10 cellular contexts compared by ENCODE assay signal in the genomic region with DNA sequence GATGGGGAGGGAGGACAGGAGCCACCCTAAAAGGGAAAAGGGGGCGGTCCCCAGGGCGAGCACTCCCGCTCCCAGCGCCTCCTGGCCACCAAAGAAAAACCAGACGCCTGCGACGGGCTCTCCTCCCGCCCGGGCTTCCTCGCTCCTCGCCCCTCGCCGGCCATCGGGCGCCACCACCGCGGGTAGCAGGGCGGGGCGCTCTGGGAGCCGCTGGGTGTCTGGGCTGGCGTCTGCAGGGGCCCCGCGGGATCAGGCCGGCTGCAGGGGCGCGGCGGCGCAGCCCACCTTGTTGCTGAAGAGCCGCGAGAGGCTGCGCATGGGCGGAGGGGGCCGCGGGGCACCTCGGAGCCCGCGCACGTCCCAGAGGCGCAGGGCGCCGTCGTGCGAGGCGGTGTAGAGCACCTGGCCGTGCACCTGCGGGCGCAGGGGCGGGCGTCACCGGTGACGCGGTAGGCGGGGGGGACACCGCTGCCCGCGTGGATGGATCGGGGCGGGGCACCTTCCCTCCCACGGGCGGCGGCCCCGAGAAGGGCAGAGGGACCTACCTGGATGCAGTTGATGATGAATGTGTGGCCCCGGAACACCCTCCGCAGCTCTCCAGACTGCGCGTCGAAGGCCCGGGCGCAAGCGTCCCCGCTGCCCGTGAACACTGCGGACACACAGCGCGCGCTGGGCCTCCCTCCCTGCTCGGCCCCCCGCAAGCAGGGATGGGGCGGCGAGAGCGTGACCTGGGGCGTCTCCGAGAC. TPM values are rescaled to one million over a fixed set of nuclear protein-coding genes. Genes with fewer than 3 reads are reported as not detected.
A peak's percentile ranks its signal among the peaks of the same experiment; 100 is the strongest.
DNase-seq lines count a peak whose midpoint lies in the region; ATAC-seq lines count a peak whose summit lies in the region.
"Had no signal": no experiment of that assay in that cellular context is flagged by ENCODE, and none has a peak within 500 bp of the region (broad histone marks: within the 10 kb centered on the region; RNA-seq: fewer than 3 reads in every experiment).

No MANE protein-coding gene starts in this region.

- H3K36me3 ChIP-seq in iPS DF 6.9 (ENCODE audit: control insufficient read depth, insufficient read depth, low read length): 0 out of 2 replicates have a peak, but pooled peaks cover 7% of the 10 kb centered on the region

- no peak overlapping the region for H3K4me3 Mint-ChIP-seq in T-helper 2 cell treated with Interferon-gamma antibody and Interleukin-4, amounts not matched to agents 5 μg/mL and 100 μg/mL, for 36 hours

- H3K36me3 Mint-ChIP-seq in T-helper 2 cell treated with Interferon-gamma antibody and Interleukin-4, amounts not matched to agents 5 μg/mL and 100 μg/mL, for 36 hours (ENCODE audit: low read depth): peaks cover 11% of the 10 kb centered on the region

- H3K4me1 Mint-ChIP-seq in T-helper 2 cell treated with Interferon-gamma antibody and Interleukin-4, amounts not matched to agents 5 μg/mL and 100 μg/mL, for 36 hours (ENCODE audit: low read depth): peaks cover 4% of the 10 kb centered on the region

- peaks cover 2% of the 10 kb centered on the region; the same call in 1 of the 2 replicates for H3K4me1 ChIP-seq in iPS DF 6.9 (ENCODE audit: control insufficient read depth, insufficient read depth, low read length)

- no peak overlapping the region for H3K27ac Mint-ChIP-seq in T-helper 2 cell treated with Interferon-gamma antibody and Interleukin-4, amounts not matched to agents 5 μg/mL and 100 μg/mL, for 36 hours
- H3K27ac Mint-ChIP-seq: T-helper 1 cell treated with Interleukin-12 subunit alpha and Interleukin-12 subunit beta and Interleukin-4 antibody, amounts not matched to agents 30 μg/mL and 1 μg/mL, for 36 hours had no signal

- DNase-seq in T-helper 2 cell: peak; percentile 15 to 71 (median 48)
- no peak for DNase-seq in T-helper 2 cell treated with Interferon-gamma antibody and Interleukin-4, amounts not matched to agents 5 μg/mL and 100 μg/mL, for 36 hours (ENCODE audit: low spot score)
- DNase-seq in activated T-cell treated with anti-CD3 and anti-CD28 coated beads for 1 hour (ENCODE audit: low read depth): peak; percentile 23
- no peak for DNase-seq in iPS DF 6.9 (ENCODE audit: low read depth, low spot score)
- peak; percentile 2 to 47 for DNase-seq in stimulated activated CD8-positive, alpha-beta memory T cell treated with anti-CD3 and anti-CD28 coated beads, Interleukin-7, amount 100 ng/mL, for 4 hours (ENCODE audit: low read depth in 2 of 2)
- no peak for DNase-seq in ureter (ENCODE audit: low spot score)
- no peak for DNase-seq in MV-4-11 (lab: John Stamatoyannopoulos, UW)
- DNase-seq: DND-41 had no signal

- H3K4me3 ChIP-seq in iPS DF 6.9 (ENCODE audit: low read length): peak overlapping the region; percentile 35; the same call in 1 of the 2 replicates

- H3K27me3 ChIP-seq in iPS DF 6.9 (ENCODE audit: control insufficient read depth, insufficient read depth, low read length): peaks cover 5% of the 10 kb centered on the region; the same call in 1 of the 2 replicates

- H3K27ac ChIP-seq in iPS DF 6.9 (ENCODE audit: low read length): no peak overlapping the region

- peaks cover 31% of the 10 kb centered on the region for H3K27me3 Mint-ChIP-seq in T-helper 2 cell treated with Interferon-gamma antibody and Interleukin-4, amounts not matched to agents 5 μg/mL and 100 μg/mL, for 36 hours (ENCODE audit: low read depth)

- WGBS in iPS DF 6.9 (ENCODE audit: insufficient coverage, insufficient read length): no CpG with 5 or more reads among the region's 83 CpGs

- H3K9me3 Mint-ChIP-seq in T-helper 2 cell treated with Interferon-gamma antibody and Interleukin-4, amounts not matched to agents 5 μg/mL and 100 μg/mL, for 36 hours: no peaks in the 10 kb centered on the region
- H3K9me3 Mint-ChIP-seq: T-helper 1 cell treated with Interleukin-12 subunit alpha and Interleukin-12 subunit beta and Interleukin-4 antibody, amounts not matched to agents 30 μg/mL and 1 μg/mL, for 36 hours had no signal

- no peak for ATAC-seq in HG02938 (IDR thresholded peaks at IDR 0.05; ENCODE audit: unreplicated experiment)

- H3K9me3 ChIP-seq in iPS DF 6.9 (ENCODE audit: control insufficient read depth, insufficient read depth, low read length): no peaks in the 10 kb centered on the region

RNA-seq across cellular contexts. Expression of a gene that starts 28.3 kb away (rescaled TPM):
- 4.3 TPM for total RNA-seq in ureter

RNA-seq across cellular contexts. Expression of a gene that starts 39.9 kb away (rescaled TPM):
- 56.4 TPM for total RNA-seq in ureter

RNA-seq across cellular contexts. Expression of a gene that starts 58.4 kb away (rescaled TPM):
- total RNA-seq in ureter: not detected

Comparison
In these comparisons a context has a peak if more than half of its experiments do, and no peak if none do; other contexts are left out.
1. DNase-seq: peak in T-helper 2 cell (5 of 5), activated T-cell treated with anti-CD3 and anti-CD28 coated beads for 1 hour (single experiment) and stimulated activated CD8-positive, alpha-beta memory T cell treated with anti-CD3 and anti-CD28 coated beads, Interleukin-7, amount 100 ng/mL, for 4 hours (2 of 2); none in T-helper 2 cell treated with Interferon-gamma antibody and Interleukin-4, amounts not matched to agents 5 μg/mL and 100 μg/mL, for 36 hours (single experiment), iPS DF 6.9 (single experiment), ureter (single experiment) and MV-4-11 (single experiment).